11 cellular contexts compared by ENCODE assay signal in the genomic region with DNA sequence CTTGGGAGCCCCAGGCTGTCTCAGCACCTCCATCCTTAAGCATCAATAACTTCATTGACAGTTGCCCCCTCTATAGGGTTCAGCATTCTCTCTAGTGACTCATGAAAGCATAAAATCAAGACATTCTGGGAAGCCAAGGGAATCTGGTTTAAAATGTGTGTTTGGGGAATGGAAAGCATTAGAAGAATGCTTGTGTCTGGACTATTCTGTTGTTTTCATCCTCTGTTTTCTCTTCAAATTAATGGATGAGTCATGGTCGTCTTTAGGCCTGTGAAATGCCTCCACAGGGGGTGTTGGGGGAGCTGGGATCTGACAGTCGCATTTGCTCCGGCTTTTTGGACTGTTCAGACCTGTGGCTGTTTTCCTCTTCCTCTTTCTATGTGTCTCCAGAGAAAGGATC.
DNase-seq lines count a peak whose midpoint lies in the region; ATAC-seq, FAIRE-seq and TF ChIP-seq lines count a peak whose summit lies in the region.
"Had no signal": no experiment of that assay in that cellular context is flagged by ENCODE, and none has a peak within 500 bp of the region (broad histone marks: within the 10 kb centered on the region; RNA-seq: fewer than 3 reads in every experiment).

No MANE protein-coding gene starts in this region.

- H3K4me3 ChIP-seq in fibroblast of lung (replicated peaks in 1 of 4; ENCODE audit: control extremely low read depth in 1 of 4, insufficient read depth in 1 of 4, low read depth in 3 of 4, low read length in 4 of 4): no peak overlapping the region
- H3K4me3 ChIP-seq: gastrocnemius medialis had no signal

- peak; percentile 97 for DNase-seq in EL
- DNase-seq in RCC 7860 (ENCODE audit: low spot score): peak; percentile 44
- DNase-seq in fibroblast of lung (ENCODE audit: low read depth in 2 of 2): peak; percentile 75 to 98
- peak; percentile 26 for DNase-seq in posterior vena cava (ENCODE audit: low spot score)
- DNase-seq in head of caudate nucleus: no peak
- DNase-seq in mesenteric fat pad (ENCODE audit: low spot score): no peak
- no peak for DNase-seq in cerebellar nuclear complex (lab: John Stamatoyannopoulos, UW)
- DNase-seq: gastrocnemius medialis; naive thymus-derived CD4-positive, alpha-beta T cell; NCI-H774 had no signal

- peaks cover 2% of the 10 kb centered on the region for H3K27me3 ChIP-seq in fibroblast of lung (ENCODE audit: control insufficient read depth, insufficient read depth, low read length)
- H3K27me3 ChIP-seq: gastrocnemius medialis had no signal

- peaks cover 8% of the 10 kb centered on the region for H3K4me1 ChIP-seq in fibroblast of lung (ENCODE audit: control insufficient read depth, extremely low read depth, insufficient read depth, low read length)
- H3K4me1 ChIP-seq: gastrocnemius medialis had no signal

- H3K27ac ChIP-seq in fibroblast of lung (ENCODE audit: insufficient read depth, low read length): no peak overlapping the region

- no peak for ATAC-seq in HG02588 (IDR thresholded peaks at IDR 0.05; ENCODE audit: unreplicated experiment)
- ATAC-seq: naive thymus-derived CD4-positive, alpha-beta T cell had no signal

- no peak overlapping the region for H2AFZ ChIP-seq in fibroblast of lung (ENCODE audit: low read length)

- no peaks in the 10 kb centered on the region for H3K79me2 ChIP-seq in fibroblast of lung (ENCODE audit: control insufficient read depth, insufficient read depth, low read length)

- H3K36me3 ChIP-seq in fibroblast of lung (ENCODE audit: control insufficient read depth, insufficient read depth, low read length): no peaks in the 10 kb centered on the region
- H3K36me3 ChIP-seq: gastrocnemius medialis had no signal

- no peak overlapping the region for H3K4me2 ChIP-seq in fibroblast of lung (ENCODE audit: extremely low read depth, insufficient read depth, low read length)

- no peaks in the 10 kb centered on the region for H3K9me3 ChIP-seq in fibroblast of lung (ENCODE audit: control insufficient read depth, insufficient read depth, low read depth, low read length)
- H3K9me3 ChIP-seq: gastrocnemius medialis had no signal

- intact Hi-C loops in posterior vena cava (cut with DNase I) (loop anchor here in 1 of 2 donors (2.0 kb wide), 1 partner anchor 36 kb away; no protein-coding TSS in a partner anchor), head of caudate nucleus (cut with DNase I) (no loop called here)

- H4K20me1 ChIP-seq in fibroblast of lung (ENCODE audit: control insufficient read depth, extremely low read depth, insufficient read depth, low read length): no peaks in the 10 kb centered on the region

- no peak overlapping the region for H3K9ac ChIP-seq in fibroblast of lung (ENCODE audit: insufficient read depth, low read length)

- FAIRE-seq in RCC 7860 (lab: Jason Lieb, UNC): no peak

- no peak for TF ChIP-seq CTCF in fibroblast of lung (conservative IDR thresholded peaks at IDR 0.05 in 1 of 2, IDR thresholded peaks at IDR 0.05 in 1 of 2; ENCODE audit: low read depth in 1 of 2, low read length in 2 of 2)

Comparison
In these comparisons a context has a peak if more than half of its experiments do, and no peak if none do; other contexts are left out.
1. DNase-seq: peak in EL (single experiment), RCC 7860 (single experiment), fibroblast of lung (2 of 2) and posterior vena cava (single experiment); none in head of caudate nucleus (0 of 42), mesenteric fat pad (single experiment) and cerebellar nuclear complex (0 of 2).